ENCODE assay signal across 19 cellular contexts in genomic region chr16:31467858-31468257, GRCh38. TPM values are rescaled to one million over a fixed set of nuclear protein-coding genes. Genes with fewer than 3 reads are reported as not detected.
DNase-seq lines count a peak whose midpoint lies in the region; ATAC-seq, FAIRE-seq and TF ChIP-seq lines count a peak whose summit lies in the region.
"Had no signal": no experiment of that assay in that cellular context is flagged by ENCODE, and none has a peak within 500 bp of the region (broad histone marks: within the 10 kb centered on the region; RNA-seq: fewer than 3 reads in every experiment).

No MANE protein-coding gene starts in this region.

- H3K4me3 Mint-ChIP-seq in activated CD8-positive, alpha-beta T cell treated with anti-CD3 and anti-CD28 coated beads, Interleukin-2, amount 10 ng/mL, durations not matched to agents 7 days and 5 days: no peak overlapping the region
- H3K4me3 Mint-ChIP-seq in activated CD8-positive, alpha-beta T cell treated with anti-CD3 and anti-CD28 coated beads for 36 hours: no peak overlapping the region
- H3K4me3 Mint-ChIP-seq in activated T-cell treated with anti-CD3 and anti-CD28 coated beads, Interleukin-2, amount 50 U/mL, for 24 hours: no peak overlapping the region
- H3K4me3 Mint-ChIP-seq: CD14-positive monocyte had no signal

- no peak for TF ChIP-seq EP300 in K562 (IDR thresholded peaks at IDR 0.05; ENCODE audit: low read length)

- no peak for DNase-seq in activated CD8-positive, alpha-beta T cell treated with anti-CD3 and anti-CD28 coated beads, Interleukin-2, amount 10 ng/mL, durations not matched to agents 7 days and 5 days
- DNase-seq in activated CD8-positive, alpha-beta T cell treated with anti-CD3 and anti-CD28 coated beads for 36 hours: no peak
- DNase-seq in K562 (ENCODE audit: extremely low read depth in 1 of 4, low spot score in 3 of 4): no peak
- DNase-seq in osteoblast (ENCODE audit: insufficient read length, low spot score, missing footprints): peak; percentile 43
- no peak for DNase-seq in activated T-cell treated with anti-CD3 and anti-CD28 coated beads, Interleukin-2, amount 50 U/mL, for 24 hours
- no peak for DNase-seq in activated CD8-positive, alpha-beta memory T cell treated with anti-CD3 and anti-CD28 coated beads, Interleukin-2, amount 50 U/mL, for 4 hours
- no peak for DNase-seq in trophoblast cell
- DNase-seq: BE2C; CD4-positive, alpha-beta memory T cell; DMS153; DMS79; GOT3; IMR-90 had no signal

- H3K36me3 Mint-ChIP-seq in activated CD8-positive, alpha-beta T cell treated with anti-CD3 and anti-CD28 coated beads, Interleukin-2, amount 10 ng/mL, durations not matched to agents 7 days and 5 days (ENCODE audit: low read depth): peaks cover 35% of the 10 kb centered on the region
- peaks cover 20% of the 10 kb centered on the region for H3K36me3 Mint-ChIP-seq in activated CD8-positive, alpha-beta T cell treated with anti-CD3 and anti-CD28 coated beads for 36 hours (ENCODE audit: low read depth)
- peaks cover 41% of the 10 kb centered on the region for H3K36me3 Mint-ChIP-seq in activated T-cell treated with anti-CD3 and anti-CD28 coated beads, Interleukin-2, amount 50 U/mL, for 24 hours (ENCODE audit: low read depth)

- H2AK5ac ChIP-seq in trophoblast cell (ENCODE audit: low read length): no peak overlapping the region

- peaks cover 0 to 15% (median 0%) of the 10 kb centered on the region in 11 experiments; a peak in 3 of 22 replicates for H4K20me1 ChIP-seq in BLaER1 treated with 17β-estradiol and CSF1 and Interleukin-3, amounts not matched to agents 10 nM and 100 nM
- no peaks in the 10 kb centered on the region for H4K20me1 ChIP-seq in K562 (replicated peaks; ENCODE audit: control insufficient read depth, insufficient read depth, low read length)
- H4K20me1 ChIP-seq in osteoblast (ENCODE audit: insufficient read depth, low read length): no peaks in the 10 kb centered on the region

- TF ChIP-seq RAD21 in K562 (CRISPR knock-in tag; conservative IDR thresholded peaks at IDR 0.05 in 1 of 2, IDR thresholded peaks at IDR 0.05 in 1 of 2): no peak

- H3K4me2 ChIP-seq in BLaER1 treated with 17β-estradiol and CSF1 and Interleukin-3, amounts not matched to agents 10 nM and 100 nM: peak overlapping the region; percentile 72 to 100 (median 91)
- H3K4me2 ChIP-seq in K562 (ENCODE audit: insufficient read depth, low read length) (no peak overlapping the region), osteoblast (ENCODE audit: insufficient read depth, low read length) (no peak overlapping the region), trophoblast cell (ENCODE audit: low read length) (no peak overlapping the region)

- peaks cover 14% of the 10 kb centered on the region for H3K79me1 ChIP-seq in trophoblast cell (ENCODE audit: low read length)

- CTCF ChIA-PET in activated CD8-positive, alpha-beta T cell treated with anti-CD3 and anti-CD28 coated beads, Interleukin-2, amount 10 ng/mL, durations not matched to agents 7 days and 5 days (lab: Charles Lee): no interaction called here
- CTCF ChIA-PET in activated CD8-positive, alpha-beta T cell treated with anti-CD3 and anti-CD28 coated beads for 36 hours (lab: Charles Lee): interaction anchor here (1.1 kb wide), 1 partner anchor 7 kb away, joined by 3 read pairs; no protein-coding TSS in a partner anchor
- CTCF ChIA-PET in K562 (lab: Yijun Ruan, JAX; ENCODE audit: low intra/inter-chr PET ratio): no interaction called here

- intact Hi-C loops in activated CD8-positive, alpha-beta T cell treated with anti-CD3 and anti-CD28 coated beads for 36 hours (cut with micrococcal nuclease): no loop called here
- intact Hi-C loops in K562 (cut with micrococcal nuclease): no loop called here

- H2BK5ac ChIP-seq in trophoblast cell (ENCODE audit: low read depth, low read length, poor library complexity): no peak overlapping the region

- H2AFZ ChIP-seq in K562 (ENCODE audit: low read depth, low read length) (no peak overlapping the region), osteoblast (ENCODE audit: low read length) (no peak overlapping the region), trophoblast cell (ENCODE audit: insufficient read depth, low read length, poor library complexity) (no peak overlapping the region)

- H3K27me3 Mint-ChIP-seq in activated CD8-positive, alpha-beta T cell treated with anti-CD3 and anti-CD28 coated beads, Interleukin-2, amount 10 ng/mL, durations not matched to agents 7 days and 5 days (ENCODE audit: low read depth): peaks cover 16% of the 10 kb centered on the region
- peaks cover 12% of the 10 kb centered on the region for H3K27me3 Mint-ChIP-seq in activated CD8-positive, alpha-beta T cell treated with anti-CD3 and anti-CD28 coated beads for 36 hours
- peaks cover 13% of the 10 kb centered on the region for H3K27me3 Mint-ChIP-seq in activated T-cell treated with anti-CD3 and anti-CD28 coated beads, Interleukin-2, amount 50 U/mL, for 24 hours

- BruUV-seq in K562 (replicated peaks; lab: Mats Ljungman, UMichigan): no TSS peak

- H3K14ac ChIP-seq in trophoblast cell (ENCODE audit: low read length): no peak overlapping the region

- TF ChIP-seq CTCF in activated CD8-positive, alpha-beta T cell treated with anti-CD3 and anti-CD28 coated beads for 36 hours (IDR thresholded peaks at IDR 0.05): no peak
- no peak for TF ChIP-seq CTCF in K562 (IDR thresholded peaks at IDR 0.05 in 2 of 3, conservative IDR thresholded peaks at IDR 0.05 in 1 of 3; ENCODE audit: insufficient read depth in 2 of 3, low read depth in 1 of 3, low read length in 3 of 3)
- no peak for TF ChIP-seq CTCF in osteoblast (IDR thresholded peaks at IDR 0.05; ENCODE audit: extremely low read depth, low read depth, low read length)

- H3K4me1 ChIP-seq in BLaER1 treated with 17β-estradiol and CSF1 and Interleukin-3, amounts not matched to agents 10 nM and 100 nM: peaks cover 63 to 90% (median 87%) of the 10 kb centered on the region in 10 experiments
- H3K4me1 ChIP-seq in K562 (replicated peaks in 1 of 2; ENCODE audit: control insufficient read depth in 2 of 2, insufficient read depth in 2 of 2, low read length in 2 of 2): peaks cover 0 to 27% of the 10 kb centered on the region in 2 experiments; a peak in 3 of 5 replicates
- peaks cover 12% of the 10 kb centered on the region for H3K4me1 ChIP-seq in osteoblast (ENCODE audit: insufficient read depth, low read length)
- peaks cover 9 to 11% of the 10 kb centered on the region in 2 experiments for H3K4me1 ChIP-seq in trophoblast cell (ENCODE audit: control insufficient read depth in 1 of 2, insufficient read depth in 2 of 2, low read length in 2 of 2)
- H3K4me1 ChIP-seq: BE2C had no signal

- no peak for FAIRE-seq in K562 (lab: Jason Lieb, UNC)
- FAIRE-seq: HTR-8/SVneo had no signal

- H3K9ac ChIP-seq in BLaER1 treated with 17β-estradiol and CSF1 and Interleukin-3, amounts not matched to agents 10 nM and 100 nM: peak overlapping the region in 10 of 11 experiments; percentile 20 to 82 (median 78); a peak in 16 of 22 replicates
- H3K9ac ChIP-seq in K562 (ENCODE audit: insufficient read depth in 1 of 2, low read depth in 2 of 2, low read length in 2 of 2) (no peak overlapping the region), trophoblast cell (ENCODE audit: low read length) (no peak overlapping the region)

- 73% methylated on average over 5 of the region's 5 CpGs for WGBS in K562 (ENCODE audit: insufficient coverage, low coverage, missing lambda C conversion rate)
- no CpG with 5 or more reads among the region's 5 CpGs for WGBS in trophoblast cell (ENCODE audit: extremely low coverage, insufficient coverage, insufficient read length)

- no peaks in the 10 kb centered on the region for H3K9me3 ChIP-seq in BLaER1 treated with 17β-estradiol and CSF1 and Interleukin-3, amounts not matched to agents 10 nM and 100 nM (replicated peaks in 1 of 11)
- H3K9me3 ChIP-seq in K562 (replicated peaks; ENCODE audit: control insufficient read depth, insufficient read depth, low read depth, low read length): no peaks in the 10 kb centered on the region
- no peaks in the 10 kb centered on the region for H3K9me3 ChIP-seq in osteoblast (ENCODE audit: low read depth, low read length)
- H3K9me3 ChIP-seq in trophoblast cell (ENCODE audit: insufficient read depth, low read depth, low read length): peaks cover 5% of the 10 kb centered on the region
- H3K9me3 ChIP-seq: BE2C had no signal

- no peaks in the 10 kb centered on the region for H3K9me3 Mint-ChIP-seq in activated CD8-positive, alpha-beta T cell treated with anti-CD3 and anti-CD28 coated beads, Interleukin-2, amount 10 ng/mL, durations not matched to agents 7 days and 5 days (ENCODE audit: insufficient read depth)
- H3K9me3 Mint-ChIP-seq in activated CD8-positive, alpha-beta T cell treated with anti-CD3 and anti-CD28 coated beads for 36 hours: no peaks in the 10 kb centered on the region
- no peaks in the 10 kb centered on the region for H3K9me3 Mint-ChIP-seq in activated T-cell treated with anti-CD3 and anti-CD28 coated beads, Interleukin-2, amount 50 U/mL, for 24 hours
- H3K9me3 Mint-ChIP-seq: CD4-positive, alpha-beta memory T cell had no signal

- H2BK12ac ChIP-seq in trophoblast cell (ENCODE audit: low read length): no peak overlapping the region

- H2BK120ac ChIP-seq in trophoblast cell (ENCODE audit: insufficient read depth, low read length, poor library complexity): no peak overlapping the region

- H3K4me3 ChIP-seq in BLaER1 treated with 17β-estradiol and CSF1 and Interleukin-3, amounts not matched to agents 10 nM and 100 nM: peak overlapping the region in 5 of 10 experiments; percentile 28 to 56 (median 51); a peak in 4 of 20 replicates
- no peak overlapping the region for H3K4me3 ChIP-seq in K562
- no peak overlapping the region for H3K4me3 ChIP-seq in osteoblast (ENCODE audit: insufficient read depth, low read length)
- no peak overlapping the region for H3K4me3 ChIP-seq in trophoblast cell (ENCODE audit: low read depth, low read length)

- no peak overlapping the region for H3K4ac ChIP-seq in trophoblast cell (ENCODE audit: low read depth, low read length)

- no peak overlapping the region for H4K8ac ChIP-seq in trophoblast cell (ENCODE audit: low read depth, low read length)

- H3K27ac Mint-ChIP-seq in activated CD8-positive, alpha-beta T cell treated with anti-CD3 and anti-CD28 coated beads, Interleukin-2, amount 10 ng/mL, durations not matched to agents 7 days and 5 days: peak overlapping the region; percentile 87
- no peak overlapping the region for H3K27ac Mint-ChIP-seq in activated CD8-positive, alpha-beta T cell treated with anti-CD3 and anti-CD28 coated beads for 36 hours
- no peak overlapping the region for H3K27ac Mint-ChIP-seq in activated T-cell treated with anti-CD3 and anti-CD28 coated beads, Interleukin-2, amount 50 U/mL, for 24 hours

- POLR2A ChIA-PET in activated CD8-positive, alpha-beta T cell treated with anti-CD3 and anti-CD28 coated beads, Interleukin-2, amount 10 ng/mL, durations not matched to agents 7 days and 5 days (lab: Charles Lee): interaction anchor here (0.6 to 1.3 kb wide), 2 partner anchors 8 to 248 kb away, joined by 3 to 4 read pairs; no protein-coding TSS in a partner anchor
- POLR2A ChIA-PET in activated CD8-positive, alpha-beta T cell treated with anti-CD3 and anti-CD28 coated beads for 36 hours (lab: Charles Lee): no interaction called here
- POLR2A ChIA-PET in K562 (lab: Yijun Ruan, JAX): interaction anchor here (0.6 to 3.5 kb wide), 3 partner anchors 8 to 345 kb away, joined by 3 to 15 read pairs (median 3); no protein-coding TSS in a partner anchor

- H3K18ac ChIP-seq in trophoblast cell (ENCODE audit: low read length): no peak overlapping the region

- H3K79me2 ChIP-seq in K562 (ENCODE audit: control insufficient read depth, insufficient read depth, low read length): no peaks in the 10 kb centered on the region
- H3K79me2 ChIP-seq in osteoblast (ENCODE audit: insufficient read depth, low read length): peaks cover 2% of the 10 kb centered on the region
- peaks cover 10% of the 10 kb centered on the region for H3K79me2 ChIP-seq in trophoblast cell (ENCODE audit: control insufficient read depth, insufficient read depth, low read length, poor library complexity)

- H4K91ac ChIP-seq in trophoblast cell (ENCODE audit: low read depth, low read length): no peak overlapping the region

- in situ Hi-C loops in K562 (cut with MboI): no loop called here

- ATAC-seq in activated CD8-positive, alpha-beta T cell treated with anti-CD3 and anti-CD28 coated beads, Interleukin-2, amount 10 ng/mL, durations not matched to agents 7 days and 5 days: no peak
- no peak for ATAC-seq in activated CD8-positive, alpha-beta T cell treated with anti-CD3 and anti-CD28 coated beads for 36 hours
- no peak for ATAC-seq in K562
- ATAC-seq: HCT116 had no signal

- H3K4me1 Mint-ChIP-seq in activated CD8-positive, alpha-beta T cell treated with anti-CD3 and anti-CD28 coated beads, Interleukin-2, amount 10 ng/mL, durations not matched to agents 7 days and 5 days (ENCODE audit: low read depth): peaks cover 24% of the 10 kb centered on the region
- peaks cover 15% of the 10 kb centered on the region for H3K4me1 Mint-ChIP-seq in activated CD8-positive, alpha-beta T cell treated with anti-CD3 and anti-CD28 coated beads for 36 hours (ENCODE audit: low read depth)
- peaks cover 21% of the 10 kb centered on the region for H3K4me1 Mint-ChIP-seq in activated T-cell treated with anti-CD3 and anti-CD28 coated beads, Interleukin-2, amount 50 U/mL, for 24 hours (ENCODE audit: low read depth)

- H3K23ac ChIP-seq in trophoblast cell (ENCODE audit: low read length): no peak overlapping the region

- H3K36me3 ChIP-seq in BLaER1 treated with 17β-estradiol and CSF1 and Interleukin-3, amounts not matched to agents 10 nM and 100 nM: peaks cover 8 to 36% (median 25%) of the 10 kb centered on the region in 11 experiments
- H3K36me3 ChIP-seq in K562 (ENCODE audit: control insufficient read depth, insufficient read depth, low read length) (peaks cover 33% of the 10 kb centered on the region; the same call in 2 of the 3 replicates), osteoblast (ENCODE audit: insufficient read depth, low read length) (peaks cover 16% of the 10 kb centered on the region), trophoblast cell (ENCODE audit: control insufficient read depth in 1 of 2, insufficient read depth in 2 of 2, low read length in 2 of 2) (peaks cover 18 to 28% of the 10 kb centered on the region in 2 experiments)
- H3K36me3 ChIP-seq: BE2C had no signal

- H3K27me3 ChIP-seq in BLaER1 treated with 17β-estradiol and CSF1 and Interleukin-3, amounts not matched to agents 10 nM and 100 nM: no peaks in the 10 kb centered on the region
- H3K27me3 ChIP-seq in K562 (ENCODE audit: control insufficient read depth in 2 of 2, insufficient read depth in 2 of 2, low read length in 2 of 2) (no peaks in the 10 kb centered on the region), osteoblast (ENCODE audit: insufficient read depth, low read length) (no peaks in the 10 kb centered on the region), trophoblast cell (ENCODE audit: insufficient read depth, low read length) (no peaks in the 10 kb centered on the region)
- H3K27me3 ChIP-seq: BE2C had no signal

- H4K12ac ChIP-seq in trophoblast cell (ENCODE audit: low read depth, low read length): no peak overlapping the region

- no peak for TF ChIP-seq POLR2A in K562 (conservative IDR thresholded peaks at IDR 0.05)

- peak overlapping the region; percentile 57 to 97 (median 87); a peak in 20 of 22 replicates for H3K27ac ChIP-seq in BLaER1 treated with 17β-estradiol and CSF1 and Interleukin-3, amounts not matched to agents 10 nM and 100 nM
- H3K27ac ChIP-seq in K562 (ENCODE audit: extremely low read depth, low read depth, low read length): no peak overlapping the region
- no peak overlapping the region for H3K27ac ChIP-seq in osteoblast (ENCODE audit: low read depth, low read length)
- H3K27ac ChIP-seq in trophoblast cell (ENCODE audit: low read depth, low read length): no peak overlapping the region

- H3K9me1 ChIP-seq in K562 (ENCODE audit: control insufficient read depth, insufficient read depth, low read length): no peaks in the 10 kb centered on the region

RNA-seq across cellular contexts. Expression of gene TGFB1I1, which starts 4.1 kb away (rescaled TPM):
- under 1 TPM; 0.83 to 0.92 TPM for total RNA-seq in activated CD8-positive, alpha-beta T cell treated with anti-CD3 and anti-CD28 coated beads, Interleukin-2, amount 10 ng/mL, durations not matched to agents 7 days and 5 days
- 1 to 10 TPM in 1 of 2 experiments, under 1 TPM in 1; 0.92 to 1.2 TPM for total RNA-seq in activated CD8-positive, alpha-beta T cell treated with anti-CD3 and anti-CD28 coated beads for 36 hours
- 0.44 and 0.81 TPM in 2 replicates for total RNA-seq in K562 (2011; cell fraction: chromatin; rRNA removed; ENCODE audit: low replicate concordance)
- total RNA-seq in K562 (2011; cell fraction: nucleolus; rRNA removed): 1.2 and 1.4 TPM in 2 replicates
- 0.73 and 0.92 TPM in 2 replicates for total RNA-seq in K562 (2011; cell fraction: nucleoplasm; rRNA removed)
- total RNA-seq in K562 (2014; rRNA removed) (0.53 and 0.91 TPM in 2 replicates), K562 (2014; rRNA removed; fragmentation: Illumina TruSeq; extraction: Trizol) (0.11 and 0.29 TPM in 2 replicates), K562 (2015; rRNA removed; fragmentation: Illumina TruSeq; extraction: Trizol) (0.25 and 0.26 TPM in 2 replicates), K562 (2021) (0.64 and 0.85 TPM in 2 replicates), osteoblast (60.1 and 70.4 TPM in 2 replicates)
- polyA plus RNA-seq in K562 (2011; rRNA removed) (0.04 and 0.08 TPM in 2 replicates), K562 (2014; fragmentation: Illumina TruSeq; extraction: Trizol) (0.62 and 0.73 TPM in 2 replicates), K562 (2014; fragmentation: Nextera tagmentation; extraction: Ambion mirVana) (under 1 TPM; 0.06 TPM), K562 (2014; rRNA removed) (0.19 and 0.54 TPM in 2 replicates)
- polyA plus RNA-seq in K562 (2011; cell fraction: cytosol; rRNA removed): 0.25 and 0.67 TPM in 2 replicates
- polyA plus RNA-seq in K562 (2011; cell fraction: nucleus; rRNA removed): 0.22 and 0.28 TPM in 2 replicates
- polyA plus RNA-seq in K562 (2012): 0.72 and 1.9 TPM in 2 replicates
- polyA minus RNA-seq in K562 (2011; rRNA and poly(A)+ RNA removed): not detected in 2 replicates
- polyA minus RNA-seq in K562 (2011; cell fraction: cytosol; rRNA and poly(A)+ RNA removed): 1.4 TPM in 1 of 2 replicates, not detected in the other
- polyA minus RNA-seq in K562 (2011; cell fraction: nucleus; rRNA and poly(A)+ RNA removed): 0.22 TPM in 1 of 2 replicates, not detected in the other
- 37.9 and 42.2 TPM in 2 replicates for polyA plus RNA-seq in trophoblast cell (2013)

RNA-seq across cellular contexts. Expression of gene ARMC5, which starts 8.6 kb away (rescaled TPM):
- total RNA-seq in activated CD8-positive, alpha-beta T cell treated with anti-CD3 and anti-CD28 coated beads, Interleukin-2, amount 10 ng/mL, durations not matched to agents 7 days and 5 days: 10 to 100 TPM; 18.9 to 19.1 TPM
- total RNA-seq in activated CD8-positive, alpha-beta T cell treated with anti-CD3 and anti-CD28 coated beads for 36 hours: 10 to 100 TPM in 1 of 2 experiments, 1 to 10 TPM in 1; 8.2 to 10.0 TPM
- total RNA-seq in K562 (2011; cell fraction: chromatin; rRNA removed; ENCODE audit: low replicate concordance): 14.5 and 27.5 TPM in 2 replicates
- 22.8 and 23.9 TPM in 2 replicates for total RNA-seq in K562 (2011; cell fraction: nucleolus; rRNA removed)
- total RNA-seq in K562 (2011; cell fraction: nucleoplasm; rRNA removed): 15.2 and 19.7 TPM in 2 replicates
- total RNA-seq in K562 (2014; rRNA removed) (10.3 and 11.8 TPM in 2 replicates), K562 (2014; rRNA removed; fragmentation: Illumina TruSeq; extraction: Trizol) (1.2 and 1.9 TPM in 2 replicates), K562 (2015; rRNA removed; fragmentation: Illumina TruSeq; extraction: Trizol) (5.0 and 6.6 TPM in 2 replicates), K562 (2021) (13.2 and 13.5 TPM in 2 replicates), osteoblast (10.6 and 12.7 TPM in 2 replicates)
- polyA plus RNA-seq in K562 (2011; rRNA removed) (2.1 and 5.6 TPM in 2 replicates), K562 (2014; fragmentation: Illumina TruSeq; extraction: Trizol) (1.8 and 4.8 TPM in 2 replicates), K562 (2014; fragmentation: Nextera tagmentation; extraction: Ambion mirVana) (under 1 TPM; 0.11 to 0.17 TPM), K562 (2014; rRNA removed) (8.4 and 9.5 TPM in 2 replicates)
- 3.3 and 7.9 TPM in 2 replicates for polyA plus RNA-seq in K562 (2011; cell fraction: cytosol; rRNA removed)
- polyA plus RNA-seq in K562 (2011; cell fraction: nucleus; rRNA removed): 33.0 and 40.2 TPM in 2 replicates
- 8.9 and 9.6 TPM in 2 replicates for polyA plus RNA-seq in K562 (2012)
- 1.6 and 2.5 TPM in 2 replicates for polyA minus RNA-seq in K562 (2011; rRNA and poly(A)+ RNA removed)
- polyA minus RNA-seq in K562 (2011; cell fraction: cytosol; rRNA and poly(A)+ RNA removed): 4.5 and 6.8 TPM in 2 replicates
- polyA minus RNA-seq in K562 (2011; cell fraction: nucleus; rRNA and poly(A)+ RNA removed): 5.1 and 8.1 TPM in 2 replicates
- 6.8 and 7.5 TPM in 2 replicates for polyA plus RNA-seq in trophoblast cell (2013)

RNA-seq across cellular contexts. Expression of gene SLC5A2, which starts 15.1 kb away (rescaled TPM):
- under 1 TPM in 1 of 2 experiments, not detected in 1; 0.13 TPM for total RNA-seq in activated CD8-positive, alpha-beta T cell treated with anti-CD3 and anti-CD28 coated beads, Interleukin-2, amount 10 ng/mL, durations not matched to agents 7 days and 5 days
- total RNA-seq in activated CD8-positive, alpha-beta T cell treated with anti-CD3 and anti-CD28 coated beads for 36 hours: not detected
- not detected in 2 replicates for total RNA-seq in K562 (2011; cell fraction: chromatin; rRNA removed; ENCODE audit: low replicate concordance)
- not detected in 2 replicates for total RNA-seq in K562 (2011; cell fraction: nucleolus; rRNA removed)
- not detected in 2 replicates for total RNA-seq in K562 (2011; cell fraction: nucleoplasm; rRNA removed)
- total RNA-seq in K562 (2014; rRNA removed) (not detected in 2 replicates), K562 (2014; rRNA removed; fragmentation: Illumina TruSeq; extraction: Trizol) (not detected in 2 replicates), K562 (2015; rRNA removed; fragmentation: Illumina TruSeq; extraction: Trizol) (not detected in 2 replicates), K562 (2021) (0.07 TPM in 1 of 2 replicates, not detected in the other), osteoblast (not detected in 2 replicates)
- polyA plus RNA-seq in K562 (2011; rRNA removed) (not detected in 2 replicates), K562 (2014; fragmentation: Illumina TruSeq; extraction: Trizol) (not detected in 2 replicates), K562 (2014; fragmentation: Nextera tagmentation; extraction: Ambion mirVana) (1 to 10 TPM; 2.2 to 2.7 TPM), K562 (2014; rRNA removed) (not detected in 2 replicates)
- polyA plus RNA-seq in K562 (2011; cell fraction: cytosol; rRNA removed): 0.03 TPM in 1 of 2 replicates, not detected in the other
- not detected in 2 replicates for polyA plus RNA-seq in K562 (2011; cell fraction: nucleus; rRNA removed)
- 0.56 and 2.4 TPM in 2 replicates for polyA plus RNA-seq in K562 (2012)
- not detected in 2 replicates for polyA minus RNA-seq in K562 (2011; rRNA and poly(A)+ RNA removed)
- polyA minus RNA-seq in K562 (2011; cell fraction: cytosol; rRNA and poly(A)+ RNA removed): not detected in 2 replicates
- polyA minus RNA-seq in K562 (2011; cell fraction: nucleus; rRNA and poly(A)+ RNA removed): not detected in 2 replicates
- polyA plus RNA-seq in trophoblast cell (2013): not detected in 2 replicates
- total RNA-seq: A172, IMR-90 had no signal
- polyA plus RNA-seq: CD14-positive monocyte, IMR-90 had no signal

RNA-seq across cellular contexts. Expression of gene ZNF843, which starts 25.3 kb away (rescaled TPM):
- total RNA-seq in activated CD8-positive, alpha-beta T cell treated with anti-CD3 and anti-CD28 coated beads, Interleukin-2, amount 10 ng/mL, durations not matched to agents 7 days and 5 days: under 1 TPM; 0.21 to 0.32 TPM
- total RNA-seq in activated CD8-positive, alpha-beta T cell treated with anti-CD3 and anti-CD28 coated beads for 36 hours: not detected
- total RNA-seq in K562 (2011; cell fraction: chromatin; rRNA removed; ENCODE audit: low replicate concordance): not detected in 2 replicates
- total RNA-seq in K562 (2011; cell fraction: nucleolus; rRNA removed): 0.17 TPM in 1 of 2 replicates, not detected in the other
- total RNA-seq in K562 (2011; cell fraction: nucleoplasm; rRNA removed): 0.23 TPM in 1 of 2 replicates, not detected in the other
- not detected in 2 replicates for total RNA-seq in K562 (2014; rRNA removed)
- total RNA-seq in K562 (2014; rRNA removed; fragmentation: Illumina TruSeq; extraction: Trizol): not detected in 2 replicates
- not detected in 2 replicates for total RNA-seq in K562 (2015; rRNA removed; fragmentation: Illumina TruSeq; extraction: Trizol)
- total RNA-seq in K562 (2021): 0.13 TPM in 1 of 2 replicates, not detected in the other
- polyA plus RNA-seq in K562 (2011; rRNA removed): 0.03 and 0.06 TPM in 2 replicates
- polyA plus RNA-seq in K562 (2011; cell fraction: cytosol; rRNA removed): 0.04 and 0.12 TPM in 2 replicates
- polyA plus RNA-seq in K562 (2011; cell fraction: nucleus; rRNA removed): 0.04 and 0.06 TPM in 2 replicates
- 0.09 and 0.21 TPM in 2 replicates for polyA plus RNA-seq in K562 (2012)
- polyA plus RNA-seq in K562 (2014; fragmentation: Illumina TruSeq; extraction: Trizol): 0.04 and 0.07 TPM in 2 replicates
- polyA plus RNA-seq in K562 (2014; fragmentation: Nextera tagmentation; extraction: Ambion mirVana): under 1 TPM in 1 of 2 experiments, not detected in 1; 0.06 TPM
- not detected in 2 replicates for polyA plus RNA-seq in K562 (2014; rRNA removed)
- polyA minus RNA-seq in K562 (2011; rRNA and poly(A)+ RNA removed): 0.03 and 0.04 TPM in 2 replicates
- polyA minus RNA-seq in K562 (2011; cell fraction: cytosol; rRNA and poly(A)+ RNA removed): not detected in 2 replicates
- polyA minus RNA-seq in K562 (2011; cell fraction: nucleus; rRNA and poly(A)+ RNA removed): not detected in 2 replicates
- 1.1 and 1.2 TPM in 2 replicates for total RNA-seq in osteoblast
- polyA plus RNA-seq in trophoblast cell (2013): 0.53 and 0.70 TPM in 2 replicates
- total RNA-seq: A172 had no signal
- polyA plus RNA-seq: CD14-positive monocyte; CD4-positive, alpha-beta memory T cell had no signal

RNA-seq across cellular contexts. Expression of gene COX6A2, which starts 39.7 kb away (rescaled TPM):
- total RNA-seq in activated CD8-positive, alpha-beta T cell treated with anti-CD3 and anti-CD28 coated beads, Interleukin-2, amount 10 ng/mL, durations not matched to agents 7 days and 5 days: not detected
- not detected for total RNA-seq in activated CD8-positive, alpha-beta T cell treated with anti-CD3 and anti-CD28 coated beads for 36 hours
- not detected in 2 replicates for total RNA-seq in K562 (2011; cell fraction: chromatin; rRNA removed; ENCODE audit: low replicate concordance)
- not detected in 2 replicates for total RNA-seq in K562 (2011; cell fraction: nucleolus; rRNA removed)
- not detected in 2 replicates for total RNA-seq in K562 (2011; cell fraction: nucleoplasm; rRNA removed)
- not detected in 2 replicates for total RNA-seq in K562 (2014; rRNA removed)
- not detected in 2 replicates for total RNA-seq in K562 (2014; rRNA removed; fragmentation: Illumina TruSeq; extraction: Trizol)
- not detected in 2 replicates for total RNA-seq in K562 (2015; rRNA removed; fragmentation: Illumina TruSeq; extraction: Trizol)
- not detected in 2 replicates for total RNA-seq in K562 (2021)
- polyA plus RNA-seq in K562 (2011; rRNA removed): not detected in 2 replicates
- polyA plus RNA-seq in K562 (2011; cell fraction: cytosol; rRNA removed): not detected in 2 replicates
- polyA plus RNA-seq in K562 (2011; cell fraction: nucleus; rRNA removed): not detected in 2 replicates
- polyA plus RNA-seq in K562 (2012): not detected in 2 replicates
- polyA plus RNA-seq in K562 (2014; fragmentation: Illumina TruSeq; extraction: Trizol): not detected in 2 replicates
- polyA plus RNA-seq in K562 (2014; fragmentation: Nextera tagmentation; extraction: Ambion mirVana): not detected
- polyA plus RNA-seq in K562 (2014; rRNA removed): not detected in 2 replicates
- not detected in 2 replicates for polyA minus RNA-seq in K562 (2011; rRNA and poly(A)+ RNA removed)
- not detected in 2 replicates for polyA minus RNA-seq in K562 (2011; cell fraction: cytosol; rRNA and poly(A)+ RNA removed)
- not detected in 2 replicates for polyA minus RNA-seq in K562 (2011; cell fraction: nucleus; rRNA and poly(A)+ RNA removed)
- not detected in 2 replicates for total RNA-seq in osteoblast
- polyA plus RNA-seq in trophoblast cell (2013): not detected in 2 replicates
- total RNA-seq: A172; CD4-positive, alpha-beta memory T cell; H7; IMR-90 had no signal
- polyA plus RNA-seq: CD14-positive monocyte; CD4-positive, alpha-beta memory T cell; IMR-90 had no signal

Comparison
In these comparisons a context has a peak if more than half of its experiments do, and no peak if none do; other contexts are left out.
1. H3K27ac ChIP-seq: peak in BLaER1 treated with 17β-estradiol and CSF1 and Interleukin-3, amounts not matched to agents 10 nM and 100 nM (11 of 11); none in K562 (single experiment), osteoblast (single experiment) and trophoblast cell (single experiment).
2. H3K4me2 ChIP-seq: peak in BLaER1 treated with 17β-estradiol and CSF1 and Interleukin-3, amounts not matched to agents 10 nM and 100 nM (11 of 11); none in K562 (single experiment), osteoblast (single experiment) and trophoblast cell (single experiment).
3. H3K9ac ChIP-seq: peak in BLaER1 treated with 17β-estradiol and CSF1 and Interleukin-3, amounts not matched to agents 10 nM and 100 nM (10 of 11); none in K562 (0 of 2) and trophoblast cell (single experiment).
4. RNA of gene TGFB1I1, which starts 4.1 kb away (total RNA-seq): 60.1 to 70.4 TPM in osteoblast; 0.92 to 1.2 TPM in activated CD8-positive, alpha-beta T cell treated with anti-CD3 and anti-CD28 coated beads for 36 hours, 0.83 to 0.92 TPM in activated CD8-positive, alpha-beta T cell treated with anti-CD3 and anti-CD28 coated beads, Interleukin-2, amount 10 ng/mL, durations not matched to agents 7 days and 5 days and 0.11 to 1.4 TPM in K562; every median in the first group is over 10 times any median in the second.